Comparison of ENCODE assay signal across 14 cellular contexts in the genomic region with DNA sequence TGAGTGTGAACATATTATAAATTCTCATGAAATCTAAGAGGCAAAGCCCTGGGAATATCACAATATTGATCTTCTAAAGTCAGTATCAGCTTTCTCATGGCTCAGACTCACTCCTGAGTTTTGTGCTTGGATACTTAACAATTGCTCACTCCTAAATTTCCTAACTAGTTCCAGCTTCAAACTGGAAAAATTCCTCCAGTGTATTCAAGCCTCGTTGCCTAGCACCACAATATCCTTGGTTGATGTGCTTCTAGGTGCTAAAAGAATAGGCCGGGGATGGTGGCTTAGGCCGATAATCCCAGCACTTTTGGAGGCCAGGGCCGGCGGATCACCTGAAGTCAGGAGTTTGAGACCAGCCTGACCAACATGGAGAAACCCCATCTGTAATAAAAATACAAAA.
"Had no signal": no experiment of that assay in that cellular context is flagged by ENCODE, and none has a peak within 500 bp of the region (broad histone marks: within the 10 kb centered on the region; RNA-seq: fewer than 3 reads in every experiment).

No MANE protein-coding gene starts in this region.

- H3K27me3 ChIP-seq: hepatocyte had no signal

- H3K4me3 ChIP-seq: hepatocyte, left ventricle myocardium inferior, smooth muscle cell, thoracic aorta had no signal

- H3K27ac ChIP-seq: epithelial cell of prostate, hepatocyte, left ventricle myocardium inferior, thoracic aorta, VCaP had no signal

- H2AFZ ChIP-seq: hepatocyte had no signal

- H3K4me2 ChIP-seq: hepatocyte, smooth muscle cell had no signal

- H3K9me3 ChIP-seq: thoracic aorta had no signal

- H3K36me3 ChIP-seq: left ventricle myocardium inferior, thoracic aorta had no signal

- ATAC-seq: activated T-helper 17 cell treated with anti-CD3 and anti-CD28 coated beads, Interleukin-2, amount 50 U/mL, for 72 hours; natural killer cell treated with Interleukin-12 subunit alpha and Interleukin-12 subunit beta and Interleukin-15 and Interleukin-18, amount 100 ng/mL, for 72 hours; right cardiac atrium had no signal

- DNase-seq: activated CD4-positive, alpha-beta T cell treated with anti-CD3 and anti-CD28 coated beads, Interleukin-2, amount 50 U/mL, for 48 hours; activated naive CD4-positive, alpha-beta T cell treated with anti-CD3 and anti-CD28 coated beads, Interleukin-2, amount 10 ng/mL, durations not matched to agents 7 days and 5 days; islet precursor cell; left ventricle myocardium inferior; right cardiac atrium; stimulated activated CD4-positive, alpha-beta T cell treated with anti-CD3 and anti-CD28 coated beads, Interleukin-4, amount 100 ng/mL, for 4 hours; stimulated activated CD8-positive, alpha-beta memory T cell treated with anti-CD3 and anti-CD28 coated beads, Interleukin-4, amount 100 ng/mL, for 48 hours had no signal
